16 cellular contexts compared by ENCODE assay signal in genomic region chr2:21822505-21822904, GRCh38.
A peak's percentile ranks its signal among the peaks of the same experiment; 100 is the strongest.
DNase-seq lines count a peak whose midpoint lies in the region; ATAC-seq and TF ChIP-seq lines count a peak whose summit lies in the region.
"Had no signal": no experiment of that assay in that cellular context is flagged by ENCODE, and none has a peak within 500 bp of the region (broad histone marks: within the 10 kb centered on the region; RNA-seq: fewer than 3 reads in every experiment).

No MANE protein-coding gene starts in this region.

- H3K4me2 ChIP-seq in BLaER1 (peak overlapping the region; percentile 63), GM23338 (peak overlapping the region; percentile 31; the same call in 1 of the 2 replicates)
- H3K4me2 ChIP-seq: KMS-11 had no signal

- H2AFZ ChIP-seq in GM23338 = no peak overlapping the region

- no peaks in the 10 kb centered on the region for H3K36me3 Mint-ChIP-seq in GM23338 (ENCODE audit: low read depth)
- no peaks in the 10 kb centered on the region for H3K36me3 Mint-ChIP-seq in activated CD8-positive, alpha-beta T cell treated with anti-CD3 and anti-CD28 coated beads, Interleukin-2, amount 10 ng/mL, durations not matched to agents 7 days and 5 days (ENCODE audit: low read depth)

- H3F3A ChIP-seq in GM23338 (replicated peaks; ENCODE audit: low read depth) = no peaks in the 10 kb centered on the region

- no peaks in the 10 kb centered on the region for H3K79me2 ChIP-seq in GM23338 (replicated peaks; ENCODE audit: insufficient read depth)

- H3K36me3 ChIP-seq in BLaER1 (no peaks in the 10 kb centered on the region), GM23338 (ENCODE audit: insufficient read depth) (no peaks in the 10 kb centered on the region; the same call in 1 of the 2 replicates), WERI-Rb-1 (no peaks in the 10 kb centered on the region)

- no peaks in the 10 kb centered on the region for H3K27me3 Mint-ChIP-seq in GM23338 (ENCODE audit: insufficient read depth, low read depth, poor library complexity)
- H3K27me3 Mint-ChIP-seq in activated CD8-positive, alpha-beta T cell treated with anti-CD3 and anti-CD28 coated beads, Interleukin-2, amount 10 ng/mL, durations not matched to agents 7 days and 5 days (ENCODE audit: low read depth) = no peaks in the 10 kb centered on the region
- H3K27me3 Mint-ChIP-seq: CD4-positive, alpha-beta T cell had no signal

- TF ChIP-seq CTCF in GM23338 (conservative IDR thresholded peaks at IDR 0.05; ENCODE audit: low read depth in 2 of 2) (no peak), WERI-Rb-1 (IDR thresholded peaks at IDR 0.05; ENCODE audit: low read depth, low read length) (no peak)

- H3K9ac ChIP-seq in BLaER1 = no peak overlapping the region
- H3K9ac ChIP-seq: KMS-11 had no signal

- DNase-seq in GM23338 (ENCODE audit: low spot score) = no peak
- DNase-seq in NCI-H524 treated with DMSO at 0.1 percent for 48 hours (lab: John Stamatoyannopoulos, UW) = peak; percentile 36
- peak; percentile 26 for DNase-seq in WERI-Rb-1
- DNase-seq in activated CD8-positive, alpha-beta T cell treated with anti-CD3 and anti-CD28 coated beads, Interleukin-2, amount 10 ng/mL, durations not matched to agents 7 days and 5 days = no peak
- DNase-seq in germinal center (ENCODE audit: low spot score) = no peak
- DNase-seq in GF-D8 (lab: John Stamatoyannopoulos, UW) = no peak
- no peak for DNase-seq in NCI-H2107 treated with DMSO at 0.1 percent for 48 hours (lab: John Stamatoyannopoulos, UW; ENCODE audit: unreplicated experiment)
- DNase-seq: AML-193; C1 segment of cervical spinal cord; CD4-positive, alpha-beta T cell; DND-41; HCEC 1CT; HFFc6 had no signal

- H3K27me3 ChIP-seq in BLaER1 = no peaks in the 10 kb centered on the region
- H3K27me3 ChIP-seq in GM23338 (ENCODE audit: insufficient read depth) = no peaks in the 10 kb centered on the region
- H3K27me3 ChIP-seq in WERI-Rb-1 (ENCODE audit: insufficient read depth, low read depth, severe bottlenecking) = no peaks in the 10 kb centered on the region

- no peaks in the 10 kb centered on the region for H3K9me2 ChIP-seq in GM23338 (ENCODE audit: insufficient read depth)

- H3K27ac ChIP-seq in BLaER1 (no peak overlapping the region), GM23338 (ENCODE audit: low read depth) (no peak overlapping the region), WERI-Rb-1 (no peak overlapping the region)
- H3K27ac ChIP-seq: 22Rv1, KMS-11 had no signal

- no peak overlapping the region for H3K4me3 Mint-ChIP-seq in GM23338
- no peak overlapping the region for H3K4me3 Mint-ChIP-seq in activated CD8-positive, alpha-beta T cell treated with anti-CD3 and anti-CD28 coated beads, Interleukin-2, amount 10 ng/mL, durations not matched to agents 7 days and 5 days
- H3K4me3 Mint-ChIP-seq: CD4-positive, alpha-beta T cell; HFFc6 had no signal

- H3K9me3 ChIP-seq in BLaER1 = no peaks in the 10 kb centered on the region
- no peaks in the 10 kb centered on the region for H3K9me3 ChIP-seq in WERI-Rb-1 (ENCODE audit: severe bottlenecking)

- peaks cover 29% of the 10 kb centered on the region for H3K4me1 Mint-ChIP-seq in GM23338
- H3K4me1 Mint-ChIP-seq in activated CD8-positive, alpha-beta T cell treated with anti-CD3 and anti-CD28 coated beads, Interleukin-2, amount 10 ng/mL, durations not matched to agents 7 days and 5 days (ENCODE audit: low read depth) = no peaks in the 10 kb centered on the region

- no peaks in the 10 kb centered on the region for H4K20me1 ChIP-seq in BLaER1
- H4K20me1 ChIP-seq in GM23338 (replicated peaks; ENCODE audit: insufficient read depth) = no peaks in the 10 kb centered on the region

- H3K4me1 ChIP-seq in BLaER1 (peaks cover 56% of the 10 kb centered on the region), GM23338 (ENCODE audit: insufficient read depth) (peaks cover 12% of the 10 kb centered on the region)

- no peak overlapping the region for H3K27ac Mint-ChIP-seq in GM23338
- H3K27ac Mint-ChIP-seq in activated CD8-positive, alpha-beta T cell treated with anti-CD3 and anti-CD28 coated beads, Interleukin-2, amount 10 ng/mL, durations not matched to agents 7 days and 5 days = no peak overlapping the region
- H3K27ac Mint-ChIP-seq: CD4-positive, alpha-beta T cell; HFFc6 had no signal

- CTCF ChIA-PET in activated CD8-positive, alpha-beta T cell treated with anti-CD3 and anti-CD28 coated beads, Interleukin-2, amount 10 ng/mL, durations not matched to agents 7 days and 5 days (lab: Charles Lee) = no interaction called here

- no peaks in the 10 kb centered on the region for H3K9me3 Mint-ChIP-seq in GM23338
- H3K9me3 Mint-ChIP-seq in activated CD8-positive, alpha-beta T cell treated with anti-CD3 and anti-CD28 coated beads, Interleukin-2, amount 10 ng/mL, durations not matched to agents 7 days and 5 days (ENCODE audit: insufficient read depth) = no peaks in the 10 kb centered on the region

- ATAC-seq in GM23338 = no peak
- no peak for ATAC-seq in activated CD8-positive, alpha-beta T cell treated with anti-CD3 and anti-CD28 coated beads, Interleukin-2, amount 10 ng/mL, durations not matched to agents 7 days and 5 days

- POLR2A ChIA-PET in activated CD8-positive, alpha-beta T cell treated with anti-CD3 and anti-CD28 coated beads, Interleukin-2, amount 10 ng/mL, durations not matched to agents 7 days and 5 days (lab: Charles Lee) = no interaction called here

- no peak overlapping the region for H3K4me3 ChIP-seq in BLaER1
- no peak overlapping the region for H3K4me3 ChIP-seq in GM23338
- H3K4me3 ChIP-seq in WERI-Rb-1 (ENCODE audit: low read depth, low read length) = no peak overlapping the region

TF ChIP-seq in GM23338, 12 proteins besides CTCF, POLR2A, EP300 and RAD21 (continues in another document):
- TF ChIP-seq CREB1 (CRISPR knock-in tag; IDR thresholded peaks at IDR 0.05; ENCODE audit: low read depth) (no peak), ZNF331 (CRISPR knock-in tag; IDR thresholded peaks at IDR 0.05; ENCODE audit: low read depth) (no peak), EZH2 (IDR thresholded peaks at IDR 0.05; ENCODE audit: low read depth, unreplicated experiment) (no peak), NANOG (IDR thresholded peaks at IDR 0.05; ENCODE audit: borderline replicate concordance) (no peak)
- TF ChIP-seq, protein P1, sequence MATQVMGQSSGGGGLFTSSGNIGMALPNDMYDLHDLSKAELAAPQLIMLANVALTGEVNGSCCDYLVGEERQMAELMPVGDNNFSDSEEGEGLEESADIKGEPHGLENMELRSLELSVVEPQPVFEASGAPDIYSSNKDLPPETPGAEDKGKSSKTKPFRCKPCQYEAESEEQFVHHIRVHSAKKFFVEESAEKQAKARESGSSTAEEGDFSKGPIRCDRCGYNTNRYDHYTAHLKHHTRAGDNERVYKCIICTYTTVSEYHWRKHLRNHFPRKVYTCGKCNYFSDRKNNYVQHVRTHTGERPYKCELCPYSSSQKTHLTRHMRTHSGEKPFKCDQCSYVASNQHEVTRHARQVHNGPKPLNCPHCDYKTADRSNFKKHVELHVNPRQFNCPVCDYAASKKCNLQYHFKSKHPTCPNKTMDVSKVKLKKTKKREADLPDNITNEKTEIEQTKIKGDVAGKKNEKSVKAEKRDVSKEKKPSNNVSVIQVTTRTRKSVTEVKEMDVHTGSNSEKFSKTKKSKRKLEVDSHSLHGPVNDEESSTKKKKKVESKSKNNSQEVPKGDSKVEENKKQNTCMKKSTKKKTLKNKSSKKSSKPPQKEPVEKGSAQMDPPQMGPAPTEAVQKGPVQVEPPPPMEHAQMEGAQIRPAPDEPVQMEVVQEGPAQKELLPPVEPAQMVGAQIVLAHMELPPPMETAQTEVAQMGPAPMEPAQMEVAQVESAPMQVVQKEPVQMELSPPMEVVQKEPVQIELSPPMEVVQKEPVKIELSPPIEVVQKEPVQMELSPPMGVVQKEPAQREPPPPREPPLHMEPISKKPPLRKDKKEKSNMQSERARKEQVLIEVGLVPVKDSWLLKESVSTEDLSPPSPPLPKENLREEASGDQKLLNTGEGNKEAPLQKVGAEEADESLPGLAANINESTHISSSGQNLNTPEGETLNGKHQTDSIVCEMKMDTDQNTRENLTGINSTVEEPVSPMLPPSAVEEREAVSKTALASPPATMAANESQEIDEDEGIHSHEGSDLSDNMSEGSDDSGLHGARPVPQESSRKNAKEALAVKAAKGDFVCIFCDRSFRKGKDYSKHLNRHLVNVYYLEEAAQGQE (IDR thresholded peaks at IDR 0.05; ENCODE audit: unreplicated experiment) = no peak
- TF ChIP-seq, protein P2, sequence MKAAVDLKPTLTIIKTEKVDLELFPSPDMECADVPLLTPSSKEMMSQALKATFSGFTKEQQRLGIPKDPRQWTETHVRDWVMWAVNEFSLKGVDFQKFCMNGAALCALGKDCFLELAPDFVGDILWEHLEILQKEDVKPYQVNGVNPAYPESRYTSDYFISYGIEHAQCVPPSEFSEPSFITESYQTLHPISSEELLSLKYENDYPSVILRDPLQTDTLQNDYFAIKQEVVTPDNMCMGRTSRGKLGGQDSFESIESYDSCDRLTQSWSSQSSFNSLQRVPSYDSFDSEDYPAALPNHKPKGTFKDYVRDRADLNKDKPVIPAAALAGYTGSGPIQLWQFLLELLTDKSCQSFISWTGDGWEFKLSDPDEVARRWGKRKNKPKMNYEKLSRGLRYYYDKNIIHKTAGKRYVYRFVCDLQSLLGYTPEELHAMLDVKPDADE (IDR thresholded peaks at IDR 0.05) = no peak

Comparison
In these comparisons a context has a peak if more than half of its experiments do, and no peak if none do; other contexts are left out.
1. DNase-seq: peak in NCI-H524 treated with DMSO at 0.1 percent for 48 hours (single experiment) and WERI-Rb-1 (single experiment); none in GM23338 (single experiment), activated CD8-positive, alpha-beta T cell treated with anti-CD3 and anti-CD28 coated beads, Interleukin-2, amount 10 ng/mL, durations not matched to agents 7 days and 5 days (single experiment), germinal center (single experiment), GF-D8 (single experiment) and NCI-H2107 treated with DMSO at 0.1 percent for 48 hours (single experiment).